Comparison of ENCODE assay signal across 10 cellular contexts in the genomic region with DNA sequence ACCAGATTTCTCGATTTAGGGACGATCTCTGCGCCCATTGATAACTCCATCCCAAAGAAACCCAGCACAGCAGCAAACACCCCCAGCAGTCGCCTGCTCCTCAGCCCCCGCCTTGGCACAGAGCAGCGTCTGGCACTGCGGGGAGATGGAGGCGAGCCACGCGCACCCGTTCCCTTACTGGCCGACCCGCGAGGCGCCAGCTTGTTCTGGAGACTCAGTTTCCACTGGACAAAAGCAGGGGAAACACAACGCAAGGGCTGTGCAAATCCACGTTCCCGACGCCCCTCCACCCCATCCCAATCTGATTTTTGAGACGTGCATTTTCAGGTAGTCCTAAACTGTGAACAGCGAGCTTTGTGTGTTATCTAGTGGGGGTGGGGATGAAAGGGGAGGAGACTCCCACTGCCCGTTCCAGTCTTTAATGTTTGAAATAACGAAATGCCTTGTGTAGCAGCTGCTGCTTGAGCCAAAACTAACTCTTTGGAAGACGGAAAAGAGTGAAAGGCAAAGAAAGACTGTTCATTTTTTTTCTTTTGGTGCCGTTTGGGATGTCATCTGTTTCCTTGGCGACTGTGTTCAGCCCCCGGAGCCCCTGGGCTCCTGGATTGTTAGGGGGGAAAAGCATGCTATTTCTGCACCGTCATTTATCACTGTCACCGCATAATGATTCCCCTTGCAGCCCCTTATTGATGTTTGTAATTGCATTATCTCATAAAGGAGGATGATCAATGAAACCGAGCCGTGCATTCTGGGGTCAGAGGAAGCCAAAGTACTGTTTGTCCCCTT.
A peak's percentile ranks its signal among the peaks of the same experiment; 100 is the strongest.
DNase-seq lines count a peak whose midpoint lies in the region; ATAC-seq and TF ChIP-seq lines count a peak whose summit lies in the region.
"Had no signal": no experiment of that assay in that cellular context is flagged by ENCODE, and none has a peak within 500 bp of the region (broad histone marks: within the 10 kb centered on the region; RNA-seq: fewer than 3 reads in every experiment).

No MANE protein-coding gene starts in this region.

- H3K27me3 ChIP-seq in upper lobe of right lung, result peaks cover 90% of the 10 kb centered on the region

- ATAC-seq in mucosa of descending colon (no peak), upper lobe of right lung (no peak)
- ATAC-seq: natural killer cell had no signal

- intact Hi-C loops in mucosa of descending colon (cut with DNase I, micrococcal nuclease) (loop anchor here (5.0 to 10.0 kb wide), 4 partner anchors 114 to 1077 kb away; a partner anchor contains a TSS), upper lobe of right lung (cut with DNase I) (loop anchor here (5.0 kb wide), 1 partner anchor 141 kb away; a partner anchor contains a TSS)

- H3K27ac ChIP-seq in coronary artery (no peak overlapping the region), upper lobe of right lung (peak overlapping the region; percentile 90)

- H3K27me3 Mint-ChIP-seq in activated T-cell treated with anti-CD3 and anti-CD28 coated beads, Interleukin-2, amount 50 U/mL, for 24 hours, result peaks cover 66% of the 10 kb centered on the region

- H3K4me1 ChIP-seq in mucosa of descending colon (ENCODE audit: low read depth), result peaks cover 12% of the 10 kb centered on the region
- peaks cover 26% of the 10 kb centered on the region for H3K4me1 ChIP-seq in upper lobe of right lung

- H3K36me3 ChIP-seq in mucosa of descending colon (ENCODE audit: low read depth) (no peaks in the 10 kb centered on the region), upper lobe of right lung (no peaks in the 10 kb centered on the region)

- H3K4me3 Mint-ChIP-seq in activated T-cell treated with anti-CD3 and anti-CD28 coated beads, Interleukin-2, amount 50 U/mL, for 24 hours, result no peak overlapping the region
- H3K4me3 Mint-ChIP-seq: activated naive CD8-positive, alpha-beta T cell; natural killer cell had no signal

- TF ChIP-seq CTCF in coronary artery (IDR thresholded peaks at IDR 0.05), result no peak
- TF ChIP-seq CTCF in mucosa of descending colon (IDR thresholded peaks at IDR 0.05), result no peak
- TF ChIP-seq CTCF in upper lobe of right lung (IDR thresholded peaks at IDR 0.05), result no peak

- H3K4me3 ChIP-seq in coronary artery, result peak overlapping the region; percentile 2
- H3K4me3 ChIP-seq in mucosa of descending colon, result no peak overlapping the region
- peak overlapping the region; percentile 55 for H3K4me3 ChIP-seq in upper lobe of right lung

- H3K9me3 Mint-ChIP-seq in activated T-cell treated with anti-CD3 and anti-CD28 coated beads, Interleukin-2, amount 50 U/mL, for 24 hours, result no peaks in the 10 kb centered on the region
- H3K9me3 Mint-ChIP-seq: natural killer cell had no signal

- H3K36me3 Mint-ChIP-seq in activated T-cell treated with anti-CD3 and anti-CD28 coated beads, Interleukin-2, amount 50 U/mL, for 24 hours (ENCODE audit: low read depth), result no peaks in the 10 kb centered on the region
- H3K36me3 Mint-ChIP-seq: activated naive CD8-positive, alpha-beta T cell; natural killer cell had no signal

- H3K4me1 Mint-ChIP-seq in activated T-cell treated with anti-CD3 and anti-CD28 coated beads, Interleukin-2, amount 50 U/mL, for 24 hours (ENCODE audit: low read depth), result peaks cover 14% of the 10 kb centered on the region

- DNase-seq in NCI-H146 treated with DMSO at 0.1 percent for 48 hours (lab: John Stamatoyannopoulos, UW; ENCODE audit: unreplicated experiment) (peak; percentile 63), coronary artery (ENCODE audit: low spot score) (no peak), mucosa of descending colon (peak in 2 of 3 donors; percentile 28 to 58), upper lobe of right lung (no peak), iPS-NIHi7 (ENCODE audit: extremely low spot score) (no peak), NCI-H1694 treated with DMSO at 0.1 percent for 48 hours (lab: John Stamatoyannopoulos, UW) (no peak)
- DNase-seq in activated T-cell treated with anti-CD3 and anti-CD28 coated beads, Interleukin-2, amount 50 U/mL, for 24 hours, result no peak
- DNase-seq: activated CD4-positive, CD25-positive, alpha-beta regulatory T cell; natural killer cell had no signal

- H3K9me3 ChIP-seq in mucosa of descending colon (no peaks in the 10 kb centered on the region), upper lobe of right lung (no peaks in the 10 kb centered on the region)

- no peak overlapping the region for H3K27ac Mint-ChIP-seq in activated T-cell treated with anti-CD3 and anti-CD28 coated beads, Interleukin-2, amount 50 U/mL, for 24 hours
- H3K27ac Mint-ChIP-seq: activated naive CD8-positive, alpha-beta T cell; natural killer cell had no signal

Comparison
In these comparisons a context has a peak if more than half of its experiments do, and no peak if none do; other contexts are left out.
1. DNase-seq: peak in NCI-H146 treated with DMSO at 0.1 percent for 48 hours (single experiment) and mucosa of descending colon (2 of 3); none in coronary artery (single experiment), upper lobe of right lung (single experiment), activated T-cell treated with anti-CD3 and anti-CD28 coated beads, Interleukin-2, amount 50 U/mL, for 24 hours (single experiment), iPS-NIHi7 (single experiment) and NCI-H1694 treated with DMSO at 0.1 percent for 48 hours (single experiment).